In the genomic region with DNA sequence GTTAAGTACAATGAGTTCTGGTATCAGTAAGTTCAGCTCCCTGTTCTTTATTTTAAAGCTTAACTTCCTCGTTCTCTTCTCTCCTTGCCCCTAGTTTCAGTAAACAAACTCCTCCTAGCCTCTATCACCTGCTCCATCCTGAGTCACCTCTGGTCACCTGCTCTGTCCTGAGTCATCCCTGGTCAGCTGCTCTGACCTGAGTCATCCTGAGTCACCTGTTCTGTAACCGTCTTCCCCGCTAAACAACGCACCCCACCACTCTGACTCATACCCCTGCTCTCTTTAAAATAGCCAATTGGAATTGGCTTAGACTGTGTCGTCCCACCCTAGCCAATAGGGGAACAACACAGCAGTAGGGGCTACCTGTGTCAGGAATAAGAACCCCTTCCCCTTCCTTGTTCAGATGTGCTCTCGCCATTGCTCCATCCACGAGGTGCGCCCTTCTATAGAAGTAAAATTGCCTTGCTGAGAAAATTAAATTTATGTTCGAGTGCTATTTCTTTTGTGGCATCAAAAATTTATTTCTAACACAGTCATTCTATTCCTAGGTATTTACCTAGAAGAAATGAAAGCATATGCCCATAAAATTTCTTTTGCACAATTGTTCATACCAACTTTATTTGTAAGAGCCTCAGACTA, we compare ENCODE assay signal across 1 cellular context.
TF ChIP-seq lines count a peak whose summit lies in the region.

No MANE protein-coding gene starts in this region.

TF ChIP-seq in HEK293, 187 proteins besides CTCF, POLR2A, EP300 and RAD21 (continued from another document):
- TF ChIP-seq, protein P1, sequence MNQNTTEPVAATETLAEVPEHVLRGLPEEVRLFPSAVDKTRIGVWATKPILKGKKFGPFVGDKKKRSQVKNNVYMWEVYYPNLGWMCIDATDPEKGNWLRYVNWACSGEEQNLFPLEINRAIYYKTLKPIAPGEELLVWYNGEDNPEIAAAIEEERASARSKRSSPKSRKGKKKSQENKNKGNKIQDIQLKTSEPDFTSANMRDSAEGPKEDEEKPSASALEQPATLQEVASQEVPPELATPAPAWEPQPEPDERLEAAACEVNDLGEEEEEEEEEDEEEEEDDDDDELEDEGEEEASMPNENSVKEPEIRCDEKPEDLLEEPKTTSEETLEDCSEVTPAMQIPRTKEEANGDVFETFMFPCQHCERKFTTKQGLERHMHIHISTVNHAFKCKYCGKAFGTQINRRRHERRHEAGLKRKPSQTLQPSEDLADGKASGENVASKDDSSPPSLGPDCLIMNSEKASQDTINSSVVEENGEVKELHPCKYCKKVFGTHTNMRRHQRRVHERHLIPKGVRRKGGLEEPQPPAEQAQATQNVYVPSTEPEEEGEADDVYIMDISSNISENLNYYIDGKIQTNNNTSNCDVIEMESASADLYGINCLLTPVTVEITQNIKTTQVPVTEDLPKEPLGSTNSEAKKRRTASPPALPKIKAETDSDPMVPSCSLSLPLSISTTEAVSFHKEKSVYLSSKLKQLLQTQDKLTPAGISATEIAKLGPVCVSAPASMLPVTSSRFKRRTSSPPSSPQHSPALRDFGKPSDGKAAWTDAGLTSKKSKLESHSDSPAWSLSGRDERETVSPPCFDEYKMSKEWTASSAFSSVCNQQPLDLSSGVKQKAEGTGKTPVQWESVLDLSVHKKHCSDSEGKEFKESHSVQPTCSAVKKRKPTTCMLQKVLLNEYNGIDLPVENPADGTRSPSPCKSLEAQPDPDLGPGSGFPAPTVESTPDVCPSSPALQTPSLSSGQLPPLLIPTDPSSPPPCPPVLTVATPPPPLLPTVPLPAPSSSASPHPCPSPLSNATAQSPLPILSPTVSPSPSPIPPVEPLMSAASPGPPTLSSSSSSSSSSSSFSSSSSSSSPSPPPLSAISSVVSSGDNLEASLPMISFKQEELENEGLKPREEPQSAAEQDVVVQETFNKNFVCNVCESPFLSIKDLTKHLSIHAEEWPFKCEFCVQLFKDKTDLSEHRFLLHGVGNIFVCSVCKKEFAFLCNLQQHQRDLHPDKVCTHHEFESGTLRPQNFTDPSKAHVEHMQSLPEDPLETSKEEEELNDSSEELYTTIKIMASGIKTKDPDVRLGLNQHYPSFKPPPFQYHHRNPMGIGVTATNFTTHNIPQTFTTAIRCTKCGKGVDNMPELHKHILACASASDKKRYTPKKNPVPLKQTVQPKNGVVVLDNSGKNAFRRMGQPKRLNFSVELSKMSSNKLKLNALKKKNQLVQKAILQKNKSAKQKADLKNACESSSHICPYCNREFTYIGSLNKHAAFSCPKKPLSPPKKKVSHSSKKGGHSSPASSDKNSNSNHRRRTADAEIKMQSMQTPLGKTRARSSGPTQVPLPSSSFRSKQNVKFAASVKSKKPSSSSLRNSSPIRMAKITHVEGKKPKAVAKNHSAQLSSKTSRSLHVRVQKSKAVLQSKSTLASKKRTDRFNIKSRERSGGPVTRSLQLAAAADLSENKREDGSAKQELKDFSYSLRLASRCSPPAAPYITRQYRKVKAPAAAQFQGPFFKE (tag by site-specific recombination; IDR thresholded peaks at IDR 0.05; ENCODE audit: borderline replicate concordance): no peak
- TF ChIP-seq ZBTB21 (tag by site-specific recombination; IDR thresholded peaks at IDR 0.05) (0 out of 2 replicates have a peak, but pooled peaks have one; percentile 39), ZFP37 (tag by site-specific recombination; IDR thresholded peaks at IDR 0.05) (0 out of 2 replicates have a peak, but pooled peaks have one; percentile 30), ZNF223 (tag by site-specific recombination; IDR thresholded peaks at IDR 0.05) (no peak), SCRT2 (tag by site-specific recombination; IDR thresholded peaks at IDR 0.05) (peak; percentile 74), KLF8 (tag by site-specific recombination; IDR thresholded peaks at IDR 0.05) (peak; percentile 78), ZNF239 (tag by site-specific recombination; IDR thresholded peaks at IDR 0.05) (no peak), ZNF132 (tag by site-specific recombination; IDR thresholded peaks at IDR 0.05; ENCODE audit: borderline replicate concordance) (no peak), ZNF366 (tag by site-specific recombination; conservative IDR thresholded peaks at IDR 0.05) (peak; percentile 83), TRIM28 (IDR thresholded peaks at IDR 0.05; ENCODE audit: borderline replicate concordance, low read length) (peak; percentile 74; the same call in 1 of the 2 replicates), SP2 (tag by site-specific recombination; IDR thresholded peaks at IDR 0.05) (0 out of 2 replicates have a peak, but pooled peaks have one; percentile 16), ZNF184 (tag by site-specific recombination; IDR thresholded peaks at IDR 0.05) (peak; percentile 47; the same call in 1 of the 2 replicates), RBAK (tag by site-specific recombination; IDR thresholded peaks at IDR 0.05) (0 out of 2 replicates have a peak, but pooled peaks have one; percentile 14), GLI2 (tag by site-specific recombination; IDR thresholded peaks at IDR 0.05; ENCODE audit: borderline replicate concordance, low read depth) (no peak), ZXDB (tag by site-specific recombination; IDR thresholded peaks at IDR 0.05) (no peak), ZNF473 (tag by site-specific recombination; IDR thresholded peaks at IDR 0.05) (no peak), ZNF24 (tag by site-specific recombination; IDR thresholded peaks at IDR 0.05) (0 out of 2 replicates have a peak, but pooled peaks have one; percentile 67), ZNF629 (tag by site-specific recombination; IDR thresholded peaks at IDR 0.05) (peak; percentile 53; the same call in 1 of the 2 replicates), EGR2 (tag by site-specific recombination; IDR thresholded peaks at IDR 0.05; ENCODE audit: low read depth) (no peak)
- TF ChIP-seq, protein P2, sequence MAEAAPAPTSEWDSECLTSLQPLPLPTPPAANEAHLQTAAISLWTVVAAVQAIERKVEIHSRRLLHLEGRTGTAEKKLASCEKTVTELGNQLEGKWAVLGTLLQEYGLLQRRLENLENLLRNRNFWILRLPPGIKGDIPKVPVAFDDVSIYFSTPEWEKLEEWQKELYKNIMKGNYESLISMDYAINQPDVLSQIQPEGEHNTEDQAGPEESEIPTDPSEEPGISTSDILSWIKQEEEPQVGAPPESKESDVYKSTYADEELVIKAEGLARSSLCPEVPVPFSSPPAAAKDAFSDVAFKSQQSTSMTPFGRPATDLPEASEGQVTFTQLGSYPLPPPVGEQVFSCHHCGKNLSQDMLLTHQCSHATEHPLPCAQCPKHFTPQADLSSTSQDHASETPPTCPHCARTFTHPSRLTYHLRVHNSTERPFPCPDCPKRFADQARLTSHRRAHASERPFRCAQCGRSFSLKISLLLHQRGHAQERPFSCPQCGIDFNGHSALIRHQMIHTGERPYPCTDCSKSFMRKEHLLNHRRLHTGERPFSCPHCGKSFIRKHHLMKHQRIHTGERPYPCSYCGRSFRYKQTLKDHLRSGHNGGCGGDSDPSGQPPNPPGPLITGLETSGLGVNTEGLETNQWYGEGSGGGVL (tag by site-specific recombination; IDR thresholded peaks at IDR 0.05): 0 out of 2 replicates have a peak, but pooled peaks have one; percentile 43
- TF ChIP-seq, protein P3, sequence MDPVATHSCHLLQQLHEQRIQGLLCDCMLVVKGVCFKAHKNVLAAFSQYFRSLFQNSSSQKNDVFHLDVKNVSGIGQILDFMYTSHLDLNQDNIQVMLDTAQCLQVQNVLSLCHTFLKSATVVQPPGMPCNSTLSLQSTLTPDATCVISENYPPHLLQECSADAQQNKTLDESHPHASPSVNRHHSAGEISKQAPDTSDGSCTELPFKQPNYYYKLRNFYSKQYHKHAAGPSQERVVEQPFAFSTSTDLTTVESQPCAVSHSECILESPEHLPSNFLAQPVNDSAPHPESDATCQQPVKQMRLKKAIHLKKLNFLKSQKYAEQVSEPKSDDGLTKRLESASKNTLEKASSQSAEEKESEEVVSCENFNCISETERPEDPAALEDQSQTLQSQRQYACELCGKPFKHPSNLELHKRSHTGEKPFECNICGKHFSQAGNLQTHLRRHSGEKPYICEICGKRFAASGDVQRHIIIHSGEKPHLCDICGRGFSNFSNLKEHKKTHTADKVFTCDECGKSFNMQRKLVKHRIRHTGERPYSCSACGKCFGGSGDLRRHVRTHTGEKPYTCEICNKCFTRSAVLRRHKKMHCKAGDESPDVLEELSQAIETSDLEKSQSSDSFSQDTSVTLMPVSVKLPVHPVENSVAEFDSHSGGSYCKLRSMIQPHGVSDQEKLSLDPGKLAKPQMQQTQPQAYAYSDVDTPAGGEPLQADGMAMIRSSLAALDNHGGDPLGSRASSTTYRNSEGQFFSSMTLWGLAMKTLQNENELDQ (tag by site-specific recombination; IDR thresholded peaks at IDR 0.05; ENCODE audit: low read depth): no peak
- TF ChIP-seq, protein P4, sequence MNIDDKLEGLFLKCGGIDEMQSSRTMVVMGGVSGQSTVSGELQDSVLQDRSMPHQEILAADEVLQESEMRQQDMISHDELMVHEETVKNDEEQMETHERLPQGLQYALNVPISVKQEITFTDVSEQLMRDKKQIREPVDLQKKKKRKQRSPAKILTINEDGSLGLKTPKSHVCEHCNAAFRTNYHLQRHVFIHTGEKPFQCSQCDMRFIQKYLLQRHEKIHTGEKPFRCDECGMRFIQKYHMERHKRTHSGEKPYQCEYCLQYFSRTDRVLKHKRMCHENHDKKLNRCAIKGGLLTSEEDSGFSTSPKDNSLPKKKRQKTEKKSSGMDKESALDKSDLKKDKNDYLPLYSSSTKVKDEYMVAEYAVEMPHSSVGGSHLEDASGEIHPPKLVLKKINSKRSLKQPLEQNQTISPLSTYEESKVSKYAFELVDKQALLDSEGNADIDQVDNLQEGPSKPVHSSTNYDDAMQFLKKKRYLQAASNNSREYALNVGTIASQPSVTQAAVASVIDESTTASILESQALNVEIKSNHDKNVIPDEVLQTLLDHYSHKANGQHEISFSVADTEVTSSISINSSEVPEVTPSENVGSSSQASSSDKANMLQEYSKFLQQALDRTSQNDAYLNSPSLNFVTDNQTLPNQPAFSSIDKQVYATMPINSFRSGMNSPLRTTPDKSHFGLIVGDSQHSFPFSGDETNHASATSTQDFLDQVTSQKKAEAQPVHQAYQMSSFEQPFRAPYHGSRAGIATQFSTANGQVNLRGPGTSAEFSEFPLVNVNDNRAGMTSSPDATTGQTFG (tag by site-specific recombination; IDR thresholded peaks at IDR 0.05; ENCODE audit: borderline replicate concordance): 0 out of 2 replicates have a peak, but pooled peaks have one; percentile 48
- TF ChIP-seq, protein P5, sequence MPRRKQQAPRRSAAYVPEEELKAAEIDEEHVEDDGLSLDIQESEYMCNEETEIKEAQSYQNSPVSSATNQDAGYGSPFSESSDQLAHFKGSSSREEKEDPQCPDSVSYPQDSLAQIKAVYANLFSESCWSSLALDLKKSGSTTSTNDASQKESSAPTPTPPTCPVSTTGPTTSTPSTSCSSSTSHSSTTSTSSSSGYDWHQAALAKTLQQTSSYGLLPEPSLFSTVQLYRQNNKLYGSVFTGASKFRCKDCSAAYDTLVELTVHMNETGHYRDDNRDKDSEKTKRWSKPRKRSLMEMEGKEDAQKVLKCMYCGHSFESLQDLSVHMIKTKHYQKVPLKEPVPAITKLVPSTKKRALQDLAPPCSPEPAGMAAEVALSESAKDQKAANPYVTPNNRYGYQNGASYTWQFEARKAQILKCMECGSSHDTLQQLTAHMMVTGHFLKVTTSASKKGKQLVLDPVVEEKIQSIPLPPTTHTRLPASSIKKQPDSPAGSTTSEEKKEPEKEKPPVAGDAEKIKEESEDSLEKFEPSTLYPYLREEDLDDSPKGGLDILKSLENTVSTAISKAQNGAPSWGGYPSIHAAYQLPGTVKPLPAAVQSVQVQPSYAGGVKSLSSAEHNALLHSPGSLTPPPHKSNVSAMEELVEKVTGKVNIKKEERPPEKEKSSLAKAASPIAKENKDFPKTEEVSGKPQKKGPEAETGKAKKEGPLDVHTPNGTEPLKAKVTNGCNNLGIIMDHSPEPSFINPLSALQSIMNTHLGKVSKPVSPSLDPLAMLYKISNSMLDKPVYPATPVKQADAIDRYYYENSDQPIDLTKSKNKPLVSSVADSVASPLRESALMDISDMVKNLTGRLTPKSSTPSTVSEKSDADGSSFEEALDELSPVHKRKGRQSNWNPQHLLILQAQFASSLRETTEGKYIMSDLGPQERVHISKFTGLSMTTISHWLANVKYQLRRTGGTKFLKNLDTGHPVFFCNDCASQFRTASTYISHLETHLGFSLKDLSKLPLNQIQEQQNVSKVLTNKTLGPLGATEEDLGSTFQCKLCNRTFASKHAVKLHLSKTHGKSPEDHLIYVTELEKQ (tag by site-specific recombination; IDR thresholded peaks at IDR 0.05; ENCODE audit: borderline replicate concordance): no peak
- TF ChIP-seq, protein P6, sequence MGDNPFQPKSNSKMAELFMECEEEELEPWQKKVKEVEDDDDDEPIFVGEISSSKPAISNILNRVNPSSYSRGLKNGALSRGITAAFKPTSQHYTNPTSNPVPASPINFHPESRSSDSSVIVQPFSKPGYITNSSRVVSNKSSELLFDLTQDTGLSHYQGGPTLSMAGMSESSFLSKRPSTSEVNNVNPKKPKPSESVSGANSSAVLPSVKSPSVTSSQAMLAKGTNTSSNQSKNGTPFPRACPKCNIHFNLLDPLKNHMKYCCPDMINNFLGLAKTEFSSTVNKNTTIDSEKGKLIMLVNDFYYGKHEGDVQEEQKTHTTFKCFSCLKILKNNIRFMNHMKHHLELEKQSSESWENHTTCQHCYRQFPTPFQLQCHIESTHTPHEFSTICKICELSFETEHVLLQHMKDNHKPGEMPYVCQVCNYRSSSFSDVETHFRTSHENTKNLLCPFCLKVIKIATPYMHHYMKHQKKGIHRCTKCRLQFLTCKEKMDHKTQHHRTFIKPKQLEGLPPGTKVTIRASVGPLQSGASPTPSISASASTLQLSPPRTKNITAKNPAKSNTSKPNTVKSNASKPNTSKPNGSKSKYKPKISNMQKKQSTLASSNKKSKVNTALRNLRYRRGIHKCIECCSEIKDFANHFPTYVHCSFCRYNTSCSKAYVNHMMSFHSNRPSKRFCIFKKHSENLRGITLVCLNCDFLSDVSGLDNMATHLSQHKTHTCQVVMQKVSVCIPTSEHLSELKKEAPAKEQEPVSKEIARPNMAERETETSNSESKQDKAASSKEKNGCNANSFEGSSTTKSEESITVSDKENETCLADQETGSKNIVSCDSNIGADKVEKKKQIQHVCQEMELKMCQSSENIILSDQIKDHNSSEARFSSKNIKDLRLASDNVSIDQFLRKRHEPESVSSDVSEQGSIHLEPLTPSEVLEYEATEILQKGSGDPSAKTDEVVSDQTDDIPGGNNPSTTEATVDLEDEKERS (tag by site-specific recombination; IDR thresholded peaks at IDR 0.05): peak; percentile 55; the same call in 1 of the 2 replicates
